In genomic region chr17:42120161-42121065, GRCh38 we compare ENCODE assay signal across 1 cellular context.
TF ChIP-seq lines count a peak whose summit lies in the region.

No MANE protein-coding gene starts in this region.

TF ChIP-seq in IMR-90, 13 proteins besides CTCF, POLR2A, EP300 and RAD21 (continued from another document):
- TF ChIP-seq SMC3 (IDR thresholded peaks at IDR 0.05; ENCODE audit: low read depth, low read length) (no peak), BHLHE40 (IDR thresholded peaks at IDR 0.05; ENCODE audit: low read depth, low read length) (no peak), FOS (IDR thresholded peaks at IDR 0.05; ENCODE audit: low read depth, low read length) (no peak), USF2 (IDR thresholded peaks at IDR 0.05; ENCODE audit: low read depth, low read length) (no peak), MXI1 (IDR thresholded peaks at IDR 0.05; ENCODE audit: borderline replicate concordance, low read depth, low read length) (no peak), CHD1 (IDR thresholded peaks at IDR 0.05; ENCODE audit: low read depth, low read length) (no peak)
